Comparison of ENCODE assay signal across 10 cellular contexts in genomic region chr14:23364164-23364571, GRCh38. TPM values are rescaled to one million over a fixed set of nuclear protein-coding genes. Genes with fewer than 3 reads are reported as not detected.
DNase-seq lines count a peak whose midpoint lies in the region; ATAC-seq and TF ChIP-seq lines count a peak whose summit lies in the region.
"Had no signal": no experiment of that assay in that cellular context is flagged by ENCODE, and none has a peak within 500 bp of the region (broad histone marks: within the 10 kb centered on the region; RNA-seq: fewer than 3 reads in every experiment).

No MANE protein-coding gene starts in this region.

- H3K4me3 ChIP-seq in mucosa of stomach (ENCODE audit: low read length) (no peak overlapping the region), uterus (peak overlapping the region; percentile 60 to 68)

- no peak for TF ChIP-seq POLR2A in uterus (IDR thresholded peaks at IDR 0.05)

- no peaks in the 10 kb centered on the region for H3K36me3 Mint-ChIP-seq in natural killer cell

- peak overlapping the region; percentile 60 for H3K9ac ChIP-seq in mucosa of stomach (ENCODE audit: low read length)

- H3K27me3 ChIP-seq in mucosa of stomach (ENCODE audit: control insufficient read depth, insufficient read depth, low read length) (peaks cover 27% of the 10 kb centered on the region), uterus (no peaks in the 10 kb centered on the region)

- no peak overlapping the region for H3K27ac Mint-ChIP-seq in natural killer cell

- H3K4me1 ChIP-seq in mucosa of stomach (ENCODE audit: control insufficient read depth, insufficient read depth, low read length): peaks cover 5% of the 10 kb centered on the region
- H3K4me1 ChIP-seq in uterus: peaks cover 0 to 7% of the 10 kb centered on the region in 2 donors

- TF ChIP-seq CTCF in uterus (IDR thresholded peaks at IDR 0.05) (no peak), natural killer cell (IDR thresholded peaks at IDR 0.05) (no peak)

- H3K27me3 Mint-ChIP-seq in natural killer cell (ENCODE audit: low read depth in 2 of 2): peaks cover 32% of the 10 kb centered on the region in 2 donors

- intact Hi-C loops in uterus (cut with DNase I; ENCODE audit: low total_unique reads) (no loop called here), natural killer cell (cut with micrococcal nuclease) (no loop called here)

- H3K36me3 ChIP-seq in mucosa of stomach (ENCODE audit: control insufficient read depth, insufficient read depth, low read length) (no peaks in the 10 kb centered on the region), uterus (no peaks in the 10 kb centered on the region)

- H3K4me1 Mint-ChIP-seq in natural killer cell: no peaks in the 10 kb centered on the region

- H3K9me3 ChIP-seq in mucosa of stomach (ENCODE audit: control insufficient read depth, low read length) (no peaks in the 10 kb centered on the region), uterus (no peaks in the 10 kb centered on the region)

- no peaks in the 10 kb centered on the region for H3K9me3 Mint-ChIP-seq in natural killer cell

- peak; percentile 48 for DNase-seq in NCI-H1694 treated with DMSO at 0.1 percent for 48 hours (lab: John Stamatoyannopoulos, UW)
- DNase-seq in NCI-H1694 (lab: John Stamatoyannopoulos, UW): no peak
- DNase-seq in fibroblast of peridontal ligament (ENCODE audit: extremely low read depth): peak; percentile 40
- peak; percentile 52 to 54 for DNase-seq in uterus
- DNase-seq in natural killer cell: no peak
- DNase-seq: kidney glomerular epithelial cell had no signal

- peak overlapping the region; percentile 97 to 98 for H3K27ac ChIP-seq in uterus
- H3K27ac ChIP-seq: 22Rv1 had no signal

- no peak overlapping the region for H3K4me3 Mint-ChIP-seq in natural killer cell

- ATAC-seq in GM21447 (IDR thresholded peaks at IDR 0.05; ENCODE audit: unreplicated experiment) (no peak), HG03045 (IDR thresholded peaks at IDR 0.05; ENCODE audit: unreplicated experiment) (no peak), natural killer cell (no peak)

RNA-seq across cellular contexts. Expression of gene EFS, which starts 0.8 kb away (rescaled TPM):
- total RNA-seq in uterus (10 to 100 TPM in 3 of 4 donors, 1 to 10 TPM in 1; 4.1 to 42.4 (median 21.7) TPM), natural killer cell (not detected)

RNA-seq across cellular contexts. Expression of gene IL25, which starts 8.4 kb away (rescaled TPM):
- not detected for total RNA-seq in uterus
- total RNA-seq in natural killer cell: not detected

RNA-seq across cellular contexts. Expression of gene SLC22A17, which starts 11.5 kb away (rescaled TPM):
- total RNA-seq in uterus: 10 to 100 TPM; 30.6 to 49.4 (median 41.7) TPM
- under 1 TPM in 2 of 3 donors, not detected in 1; 0.28 to 1.00 TPM for total RNA-seq in natural killer cell

RNA-seq across cellular contexts. Expression of gene CMTM5, which starts 12.7 kb away (rescaled TPM):
- 10 to 100 TPM in 1 of 4 donors, 1 to 10 TPM in 2, not detected in 1; 1.3 to 14.9 (median 6.5) TPM for total RNA-seq in uterus
- 1 to 10 TPM in 2 of 3 donors, not detected in 1; 2.9 to 4.5 TPM for total RNA-seq in natural killer cell

RNA-seq across cellular contexts. Expression of gene PABPN1, which starts 42.9 kb away (rescaled TPM):
- 100 to 1,000 TPM in 1 of 4 donors, 10 to 100 TPM in 2, 1 to 10 TPM in 1; 8.5 to 174 (median 49.4) TPM for total RNA-seq in uterus
- total RNA-seq in natural killer cell: 100 to 1,000 TPM; 226 to 261 (median 238) TPM

Comparison
In these comparisons a context has a peak if more than half of its experiments do, and no peak if none do; other contexts are left out.
1. DNase-seq: peak in NCI-H1694 treated with DMSO at 0.1 percent for 48 hours (single experiment), fibroblast of peridontal ligament (single experiment) and uterus (2 of 2); none in NCI-H1694 (single experiment) and natural killer cell (single experiment).
2. RNA of gene EFS, which starts 0.8 kb away (total RNA-seq): 4.1 to 42.4 TPM in uterus; not detected in natural killer cell; every median in the first group is over 4 times any median in the second.
3. RNA of gene SLC22A17, which starts 11.5 kb away (total RNA-seq): 30.6 to 49.4 TPM in uterus; 0.28 to 1.00 TPM in natural killer cell; every median in the first group is over 10 times any median in the second.